Comparison of ENCODE assay signal across 9 cellular contexts in genomic region chr2:64698668-64699444, GRCh38. TPM values are rescaled to one million over a fixed set of nuclear protein-coding genes. Genes with fewer than 3 reads are reported as not detected.
DNase-seq lines count a peak whose midpoint lies in the region; ATAC-seq and TF ChIP-seq lines count a peak whose summit lies in the region.
"Had no signal": no experiment of that assay in that cellular context is flagged by ENCODE, and none has a peak within 500 bp of the region (broad histone marks: within the 10 kb centered on the region; RNA-seq: fewer than 3 reads in every experiment).

No MANE protein-coding gene starts in this region.

- H3K9me3 Mint-ChIP-seq in activated T-cell treated with anti-CD3 and anti-CD28 coated beads, Interleukin-2, amount 50 U/mL, for 4 hours: no peaks in the 10 kb centered on the region
- H3K9me3 Mint-ChIP-seq in endodermal cell: no peaks in the 10 kb centered on the region

- DNase-seq in activated T-cell treated with anti-CD3 and anti-CD28 coated beads, Interleukin-2, amount 50 U/mL, for 4 hours: no peak
- no peak for DNase-seq in activated T-cell treated with anti-CD3 and anti-CD28 coated beads, Interleukin-2, amount 50 U/mL, for 1 hour
- peak in 1 of 2 experiments; percentile 82 for DNase-seq in SJSA1 (ENCODE audit: low read depth in 1 of 2, low spot score in 2 of 2)
- peak; percentile 91 for DNase-seq in iris pigment epithelial cell (ENCODE audit: low read depth)
- no peak for DNase-seq in NOMO-1 treated with DMSO at 0.1 percent for 48 hours (lab: John Stamatoyannopoulos, UW; ENCODE audit: unreplicated experiment)
- no peak for DNase-seq in endodermal cell
- no peak for DNase-seq in activated effector memory CD4-positive, alpha-beta T cell treated with anti-CD3 and anti-CD28 coated beads, Interleukin-2, amount 50 U/mL, for 16 hours
- DNase-seq: DND-41 had no signal

- peak overlapping the region; percentile 2 for H3K4me3 Mint-ChIP-seq in activated T-cell treated with anti-CD3 and anti-CD28 coated beads, Interleukin-2, amount 50 U/mL, for 4 hours
- H3K4me3 Mint-ChIP-seq in endodermal cell: no peak overlapping the region

- H3K27me3 Mint-ChIP-seq in activated T-cell treated with anti-CD3 and anti-CD28 coated beads, Interleukin-2, amount 50 U/mL, for 4 hours (ENCODE audit: low read depth): no peaks in the 10 kb centered on the region
- no peaks in the 10 kb centered on the region for H3K27me3 Mint-ChIP-seq in endodermal cell (ENCODE audit: insufficient read depth)

- H3K4me1 Mint-ChIP-seq in activated T-cell treated with anti-CD3 and anti-CD28 coated beads, Interleukin-2, amount 50 U/mL, for 4 hours (ENCODE audit: low read depth): peaks cover 45% of the 10 kb centered on the region
- peaks cover 42% of the 10 kb centered on the region for H3K4me1 Mint-ChIP-seq in endodermal cell

- ATAC-seq in activated T-cell treated with anti-CD3 and anti-CD28 coated beads, Interleukin-2, amount 50 U/mL, for 4 hours: peak; percentile 90 to 92
- peak; percentile 89 for ATAC-seq in HG02798 (IDR thresholded peaks at IDR 0.05; ENCODE audit: poor library complexity, unreplicated experiment)

- H3K27ac ChIP-seq in SJSA1 (peak overlapping the region; percentile 86), endodermal cell (ENCODE audit: low read depth, low read length) (no peak overlapping the region)

- no peak overlapping the region for H3K9ac ChIP-seq in endodermal cell (ENCODE audit: extremely low read depth, low read length, poor library complexity, severe bottlenecking)

- H3K36me3 ChIP-seq in SJSA1 (no peaks in the 10 kb centered on the region), endodermal cell (ENCODE audit: control insufficient read depth, insufficient read depth, low read length) (no peaks in the 10 kb centered on the region)

- H3K9me3 ChIP-seq in SJSA1 (replicated peaks) (no peaks in the 10 kb centered on the region), endodermal cell (ENCODE audit: control insufficient read depth, low read length) (no peaks in the 10 kb centered on the region)

- no peak for TF ChIP-seq CTCF in endodermal cell (conservative IDR thresholded peaks at IDR 0.05)

- 94 to 100% methylated on average over 3 to 4 of the region's 4 CpGs for WGBS in endodermal cell (ENCODE audit: insufficient coverage in 1 of 2, insufficient read length in 1 of 2), 2 experiments

- H3K27ac Mint-ChIP-seq in endodermal cell: no peak overlapping the region

- H3K36me3 Mint-ChIP-seq in activated T-cell treated with anti-CD3 and anti-CD28 coated beads, Interleukin-2, amount 50 U/mL, for 4 hours (ENCODE audit: insufficient read depth): no peaks in the 10 kb centered on the region
- peaks cover 3% of the 10 kb centered on the region for H3K36me3 Mint-ChIP-seq in endodermal cell (ENCODE audit: low read depth)

- no peaks in the 10 kb centered on the region for H3K27me3 ChIP-seq in SJSA1 (replicated peaks)
- no peaks in the 10 kb centered on the region for H3K27me3 ChIP-seq in endodermal cell (ENCODE audit: control insufficient read depth, insufficient read depth, low read length, poor library complexity, severe bottlenecking)

- H3K4me1 ChIP-seq in SJSA1 (replicated peaks) (peaks cover 38% of the 10 kb centered on the region), endodermal cell (ENCODE audit: control insufficient read depth, insufficient read depth, low read length) (peaks cover 16% of the 10 kb centered on the region)

- H3K4me3 ChIP-seq in SJSA1 (no peak overlapping the region), endodermal cell (ENCODE audit: low read length) (no peak overlapping the region)

RNA-seq across cellular contexts. Expression of gene SERTAD2, which starts 45.1 kb away (rescaled TPM):
- 10 to 100 TPM; 10.5 to 14.2 (median 12.7) TPM for total RNA-seq in activated T-cell treated with anti-CD3 and anti-CD28 coated beads, Interleukin-2, amount 50 U/mL, for 4 hours
- 19.5 and 21.4 TPM in 2 replicates for total RNA-seq in SJSA1 (2014; rRNA removed; shearing (Covaris generic))
- total RNA-seq in endodermal cell: 10 to 100 TPM; 17.1 to 20.3 TPM
- polyA plus RNA-seq in endodermal cell (2013, experiment 1 of 2): 27.7 TPM
- polyA plus RNA-seq in endodermal cell (2013, experiment 2 of 2): 25.7 TPM
